In genomic region chr4:10371121-10371520, GRCh38 we compare ENCODE assay signal across 20 cellular contexts.
DNase-seq lines count a peak whose midpoint lies in the region; ATAC-seq, FAIRE-seq and TF ChIP-seq lines count a peak whose summit lies in the region.
"Had no signal": no experiment of that assay in that cellular context is flagged by ENCODE, and none has a peak within 500 bp of the region (broad histone marks: within the 10 kb centered on the region; RNA-seq: fewer than 3 reads in every experiment).

No MANE protein-coding gene starts in this region.

- H3K18ac ChIP-seq in trophoblast cell (ENCODE audit: low read length), result no peak overlapping the region

- H3K4me1 ChIP-seq in GM23338 (ENCODE audit: insufficient read depth), result no peaks in the 10 kb centered on the region
- H3K4me1 ChIP-seq in K562 (replicated peaks in 1 of 2; ENCODE audit: control insufficient read depth in 2 of 2, insufficient read depth in 2 of 2, low read length in 2 of 2), result peaks cover 3 to 17% of the 10 kb centered on the region in 2 experiments; a peak in 4 of 5 replicates
- peaks cover 6 to 16% of the 10 kb centered on the region in 2 experiments for H3K4me1 ChIP-seq in trophoblast cell (ENCODE audit: control insufficient read depth in 1 of 2, insufficient read depth in 2 of 2, low read length in 2 of 2)
- H3K4me1 ChIP-seq in heart right ventricle, result no peaks in the 10 kb centered on the region
- H3K4me1 ChIP-seq: BLaER1 had no signal

- TF ChIP-seq EP300 in K562 (IDR thresholded peaks at IDR 0.05; ENCODE audit: low read length), result no peak

- TF ChIP-seq RAD21 in K562 (CRISPR knock-in tag; conservative IDR thresholded peaks at IDR 0.05 in 1 of 2, IDR thresholded peaks at IDR 0.05 in 1 of 2), result no peak

- H3K27ac ChIP-seq in GM23338 (ENCODE audit: low read depth), result no peak overlapping the region
- no peak overlapping the region for H3K27ac ChIP-seq in K562 (ENCODE audit: extremely low read depth, low read depth, low read length)
- no peak overlapping the region for H3K27ac ChIP-seq in trophoblast cell (ENCODE audit: low read depth, low read length)
- H3K27ac ChIP-seq in heart right ventricle, result no peak overlapping the region
- H3K27ac ChIP-seq: 22Rv1, BLaER1, C4-2B had no signal

- H3K4me2 ChIP-seq in GM23338 (no peak overlapping the region), K562 (ENCODE audit: insufficient read depth, low read length) (no peak overlapping the region; the same call in 1 of the 2 replicates), trophoblast cell (ENCODE audit: low read length) (no peak overlapping the region)
- H3K4me2 ChIP-seq: BLaER1 had no signal

- H3K27me3 Mint-ChIP-seq in GM23338 (ENCODE audit: insufficient read depth, low read depth, poor library complexity), result no peaks in the 10 kb centered on the region
- peaks cover 5 to 16% of the 10 kb centered on the region in 2 donors for H3K27me3 Mint-ChIP-seq in natural killer cell treated with Interleukin-12 subunit alpha and Interleukin-12 subunit beta and Interleukin-15 and Interleukin-18, amount 100 ng/mL, for 72 hours
- H3K27me3 Mint-ChIP-seq: CD4-positive, CD25-positive, alpha-beta regulatory T cell had no signal

- H2BK5ac ChIP-seq in trophoblast cell (ENCODE audit: low read depth, low read length, poor library complexity), result no peak overlapping the region

- no peak overlapping the region for H3K9ac ChIP-seq in K562 (ENCODE audit: insufficient read depth in 1 of 2, low read depth in 2 of 2, low read length in 2 of 2)
- H3K9ac ChIP-seq in trophoblast cell (ENCODE audit: low read length), result no peak overlapping the region
- H3K9ac ChIP-seq: BLaER1 had no signal

- no peaks in the 10 kb centered on the region for H3F3A ChIP-seq in GM23338 (replicated peaks; ENCODE audit: low read depth)

- H3K9me3 ChIP-seq in K562 (replicated peaks; ENCODE audit: control insufficient read depth, insufficient read depth, low read depth, low read length), result no peaks in the 10 kb centered on the region
- no peaks in the 10 kb centered on the region for H3K9me3 ChIP-seq in trophoblast cell (ENCODE audit: insufficient read depth, low read depth, low read length)
- H3K9me3 ChIP-seq in heart right ventricle, result no peaks in the 10 kb centered on the region
- H3K9me3 ChIP-seq: BLaER1 had no signal

- TF ChIP-seq CTCF in GM23338 (conservative IDR thresholded peaks at IDR 0.05; ENCODE audit: low read depth in 2 of 2) (no peak), K562 (IDR thresholded peaks at IDR 0.05 in 2 of 3, conservative IDR thresholded peaks at IDR 0.05 in 1 of 3; ENCODE audit: insufficient read depth in 2 of 3, low read depth in 1 of 3, low read length in 3 of 3) (no peak), heart right ventricle (IDR thresholded peaks at IDR 0.05) (no peak)

- H3K14ac ChIP-seq in trophoblast cell (ENCODE audit: low read length), result no peak overlapping the region

- H3K36me3 Mint-ChIP-seq in GM23338 (ENCODE audit: low read depth), result no peaks in the 10 kb centered on the region
- no peaks in the 10 kb centered on the region for H3K36me3 Mint-ChIP-seq in natural killer cell treated with Interleukin-12 subunit alpha and Interleukin-12 subunit beta and Interleukin-15 and Interleukin-18, amount 100 ng/mL, for 72 hours
- H3K36me3 Mint-ChIP-seq: CD4-positive, CD25-positive, alpha-beta regulatory T cell; CD8-positive, alpha-beta memory T cell had no signal

- H3K27me3 ChIP-seq in GM23338 (ENCODE audit: insufficient read depth), result no peaks in the 10 kb centered on the region
- no peaks in the 10 kb centered on the region for H3K27me3 ChIP-seq in K562 (ENCODE audit: control insufficient read depth in 2 of 2, insufficient read depth in 2 of 2, low read length in 2 of 2)
- H3K27me3 ChIP-seq in trophoblast cell (ENCODE audit: insufficient read depth, low read length), result no peaks in the 10 kb centered on the region
- no peaks in the 10 kb centered on the region for H3K27me3 ChIP-seq in heart right ventricle
- H3K27me3 ChIP-seq: BLaER1 had no signal

- BruUV-seq in K562 (replicated peaks; lab: Mats Ljungman, UMichigan), result no TSS peak

- CTCF ChIA-PET in K562 (lab: Yijun Ruan, JAX; ENCODE audit: low intra/inter-chr PET ratio), result no interaction called here

- H4K12ac ChIP-seq in trophoblast cell (ENCODE audit: low read depth, low read length), result no peak overlapping the region

- POLR2A ChIA-PET in K562 (lab: Yijun Ruan, JAX), result no interaction called here

- peak overlapping the region; percentile 57 for H4K91ac ChIP-seq in trophoblast cell (ENCODE audit: low read depth, low read length)

- DNase-seq in GM23338 (ENCODE audit: low spot score) (no peak), K562 (ENCODE audit: extremely low read depth in 1 of 4, low spot score in 3 of 4) (no peak), trophoblast cell (no peak), SKM-1 treated with dmso at 0.1 percent for 144 hours (lab: John Stamatoyannopoulos, UW; ENCODE audit: unreplicated experiment) (no peak), heart right ventricle (no peak)
- DNase-seq in natural killer cell treated with Interleukin-12 subunit alpha and Interleukin-12 subunit beta and Interleukin-15 and Interleukin-18, amount 100 ng/mL, for 72 hours (ENCODE audit: low spot score), result no peak
- DNase-seq: CD4-positive, CD25-positive, alpha-beta regulatory T cell; CD8-positive, alpha-beta memory T cell; DMS53; DMS79 treated with DMSO at 0.1 percent for 48 hours; HCEC 1CT had no signal

- H4K8ac ChIP-seq in trophoblast cell (ENCODE audit: low read depth, low read length), result peak overlapping the region; percentile 13

- no peak for TF ChIP-seq POLR2A in K562 (conservative IDR thresholded peaks at IDR 0.05)

- H3K4me3 Mint-ChIP-seq in GM23338, result no peak overlapping the region
- H3K4me3 Mint-ChIP-seq in natural killer cell treated with Interleukin-12 subunit alpha and Interleukin-12 subunit beta and Interleukin-15 and Interleukin-18, amount 100 ng/mL, for 72 hours, result no peak overlapping the region
- H3K4me3 Mint-ChIP-seq: B cell; CD4-positive, CD25-positive, alpha-beta regulatory T cell; CD8-positive, alpha-beta memory T cell had no signal

- peaks cover 15% of the 10 kb centered on the region for H3K9me2 ChIP-seq in GM23338 (ENCODE audit: insufficient read depth)

- no peaks in the 10 kb centered on the region for H4K20me1 ChIP-seq in GM23338 (replicated peaks; ENCODE audit: insufficient read depth)
- H4K20me1 ChIP-seq in K562 (replicated peaks; ENCODE audit: control insufficient read depth, insufficient read depth, low read length), result no peaks in the 10 kb centered on the region
- H4K20me1 ChIP-seq: BLaER1 had no signal

- H3K4ac ChIP-seq in trophoblast cell (ENCODE audit: low read depth, low read length), result no peak overlapping the region

- no peaks in the 10 kb centered on the region for H3K36me3 ChIP-seq in GM23338 (ENCODE audit: insufficient read depth)
- H3K36me3 ChIP-seq in K562 (ENCODE audit: control insufficient read depth, insufficient read depth, low read length), result no peaks in the 10 kb centered on the region
- H3K36me3 ChIP-seq in trophoblast cell (ENCODE audit: control insufficient read depth in 1 of 2, insufficient read depth in 2 of 2, low read length in 2 of 2), result no peaks in the 10 kb centered on the region
- H3K36me3 ChIP-seq in heart right ventricle, result no peaks in the 10 kb centered on the region
- H3K36me3 ChIP-seq: BLaER1 had no signal

- peaks cover 8% of the 10 kb centered on the region for H3K79me1 ChIP-seq in trophoblast cell (ENCODE audit: low read length)

- no peaks in the 10 kb centered on the region for H3K9me1 ChIP-seq in K562 (ENCODE audit: control insufficient read depth, insufficient read depth, low read length)

- ATAC-seq in GM23338 (no peak), K562 (no peak), heart right ventricle (no peak)
- no peak for ATAC-seq in natural killer cell treated with Interleukin-12 subunit alpha and Interleukin-12 subunit beta and Interleukin-15 and Interleukin-18, amount 100 ng/mL, for 72 hours

- no peak overlapping the region for H2AK5ac ChIP-seq in trophoblast cell (ENCODE audit: low read length)

- H3K9me3 Mint-ChIP-seq in GM23338, result no peaks in the 10 kb centered on the region
- no peaks in the 10 kb centered on the region for H3K9me3 Mint-ChIP-seq in natural killer cell treated with Interleukin-12 subunit alpha and Interleukin-12 subunit beta and Interleukin-15 and Interleukin-18, amount 100 ng/mL, for 72 hours

- no peak overlapping the region for H3K23ac ChIP-seq in trophoblast cell (ENCODE audit: low read length)

- in situ Hi-C loops in K562 (cut with MboI), result no loop called here

- intact Hi-C loops in K562 (cut with micrococcal nuclease), result no loop called here
- intact Hi-C loops in heart right ventricle (cut with DNase I), result no loop called here

- H2BK12ac ChIP-seq in trophoblast cell (ENCODE audit: low read length), result peak overlapping the region; percentile 68

- WGBS in K562 (ENCODE audit: insufficient coverage, low coverage, missing lambda C conversion rate), result 55% methylated on average over 5 of the region's 5 CpGs
- WGBS in trophoblast cell (ENCODE audit: extremely low coverage, insufficient coverage, insufficient read length), result no CpG with 5 or more reads among the region's 5 CpGs
- WGBS in heart right ventricle, 2 donors, result 64 to 67% methylated on average over 5 of the region's 5 CpGs

- peaks cover 8% of the 10 kb centered on the region; the same call in 2 of the 3 replicates for H3K4me1 Mint-ChIP-seq in GM23338
- H3K4me1 Mint-ChIP-seq in natural killer cell treated with Interleukin-12 subunit alpha and Interleukin-12 subunit beta and Interleukin-15 and Interleukin-18, amount 100 ng/mL, for 72 hours (ENCODE audit: low read depth in 2 of 2), result no peaks in the 10 kb centered on the region
- H3K4me1 Mint-ChIP-seq: B cell; CD4-positive, CD25-positive, alpha-beta regulatory T cell; CD8-positive, alpha-beta memory T cell had no signal

- no peak overlapping the region for H3K4me3 ChIP-seq in GM23338
- no peak overlapping the region for H3K4me3 ChIP-seq in K562
- no peak overlapping the region for H3K4me3 ChIP-seq in trophoblast cell (ENCODE audit: low read depth, low read length)
- H3K4me3 ChIP-seq in heart right ventricle, result no peak overlapping the region
- H3K4me3 ChIP-seq: BLaER1 had no signal

- H3K79me2 ChIP-seq in GM23338 (replicated peaks; ENCODE audit: insufficient read depth) (no peaks in the 10 kb centered on the region), K562 (ENCODE audit: control insufficient read depth, insufficient read depth, low read length) (no peaks in the 10 kb centered on the region), trophoblast cell (ENCODE audit: control insufficient read depth, insufficient read depth, low read length, poor library complexity) (no peaks in the 10 kb centered on the region)

- H2AFZ ChIP-seq in GM23338, result peak overlapping the region; percentile 66; the same call in 1 of the 2 replicates
- H2AFZ ChIP-seq in K562 (ENCODE audit: low read depth, low read length), result peak overlapping the region; percentile 78
- no peak overlapping the region for H2AFZ ChIP-seq in trophoblast cell (ENCODE audit: insufficient read depth, low read length, poor library complexity)

- no peak for FAIRE-seq in K562 (lab: Jason Lieb, UNC)
- FAIRE-seq: A204.1, D721Med, G401.6, GM12892, H1 had no signal

- no peak overlapping the region for H3K27ac Mint-ChIP-seq in GM23338
- H3K27ac Mint-ChIP-seq in natural killer cell treated with Interleukin-12 subunit alpha and Interleukin-12 subunit beta and Interleukin-15 and Interleukin-18, amount 100 ng/mL, for 72 hours, result no peak overlapping the region
- H3K27ac Mint-ChIP-seq: B cell; CD4-positive, CD25-positive, alpha-beta regulatory T cell; CD8-positive, alpha-beta memory T cell had no signal

- H2BK120ac ChIP-seq in trophoblast cell (ENCODE audit: insufficient read depth, low read length, poor library complexity), result peak overlapping the region; percentile 61
